ENCODE assay signal across 9 cellular contexts in the genomic region with DNA sequence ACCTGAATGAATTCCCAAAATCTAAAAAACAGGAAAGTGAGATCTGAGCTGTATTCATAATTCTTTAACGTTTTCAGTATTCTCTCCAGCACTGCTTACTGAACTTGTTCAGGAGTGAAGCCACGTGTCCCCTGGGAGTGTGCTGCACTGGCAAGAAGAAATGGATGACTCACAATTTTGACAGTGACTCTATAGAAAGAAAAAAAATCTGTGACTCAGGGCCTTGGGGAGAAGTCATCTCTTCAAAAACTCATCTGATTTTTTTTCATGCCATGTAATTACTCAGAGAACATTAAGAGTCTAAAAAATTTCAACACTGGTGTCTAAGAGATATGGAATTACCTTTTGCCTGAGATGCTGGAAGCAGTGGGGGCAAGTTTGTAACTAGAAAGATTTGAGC. TPM values are rescaled to one million over a fixed set of nuclear protein-coding genes. Genes with fewer than 3 reads are reported as not detected.
A peak's percentile ranks its signal among the peaks of the same experiment; 100 is the strongest.
DNase-seq lines count a peak whose midpoint lies in the region; ATAC-seq and TF ChIP-seq lines count a peak whose summit lies in the region.
"Had no signal": no experiment of that assay in that cellular context is flagged by ENCODE, and none has a peak within 500 bp of the region (broad histone marks: within the 10 kb centered on the region; RNA-seq: fewer than 3 reads in every experiment).

No MANE protein-coding gene starts in this region.

- H3K9ac ChIP-seq in GM23248: no peak overlapping the region

- no TSS peak for BruUV-seq in PC-9 (replicated peaks; lab: Mats Ljungman, UMichigan)

- intact Hi-C loops in PC-9 (cut with micrococcal nuclease; ENCODE audit: unreplicated experiment): no loop called here
- intact Hi-C loops in naive thymus-derived CD4-positive, alpha-beta T cell (cut with micrococcal nuclease): no loop called here

- no peaks in the 10 kb centered on the region for H3K36me3 ChIP-seq in GM23248 (ENCODE audit: low read depth)
- H3K36me3 ChIP-seq in PC-9 (ENCODE audit: low read depth): no peaks in the 10 kb centered on the region
- no peaks in the 10 kb centered on the region for H3K36me3 ChIP-seq in gastroesophageal sphincter
- no peaks in the 10 kb centered on the region for H3K36me3 ChIP-seq in naive thymus-derived CD4-positive, alpha-beta T cell (ENCODE audit: control insufficient read depth in 2 of 3, insufficient read depth in 3 of 3, low read length in 3 of 3)

- H2AFZ ChIP-seq in GM23248: no peak overlapping the region
- H2AFZ ChIP-seq in PC-9: no peak overlapping the region

- H3K79me2 ChIP-seq in GM23248 (ENCODE audit: insufficient read depth) (no peaks in the 10 kb centered on the region), PC-9 (ENCODE audit: low read depth) (no peaks in the 10 kb centered on the region)

- peak overlapping the region; percentile 61 for H3K4me2 ChIP-seq in GM23248 (ENCODE audit: unreplicated experiment)
- peak overlapping the region; percentile 36; the same call in 1 of the 2 replicates for H3K4me2 ChIP-seq in PC-9

- H3K4me1 Mint-ChIP-seq in activated T-cell treated with anti-CD3 and anti-CD28 coated beads, Interleukin-2, amount 50 U/mL, for 24 hours (ENCODE audit: low read depth): no peaks in the 10 kb centered on the region
- H3K4me1 Mint-ChIP-seq in naive thymus-derived CD4-positive, alpha-beta T cell: peaks cover 0 to 1% (median 0%) of the 10 kb centered on the region in 7 donors

- no peak overlapping the region for H3K4me3 Mint-ChIP-seq in activated T-cell treated with anti-CD3 and anti-CD28 coated beads, Interleukin-2, amount 50 U/mL, for 24 hours
- no peak overlapping the region for H3K4me3 Mint-ChIP-seq in naive thymus-derived CD4-positive, alpha-beta T cell
- H3K4me3 Mint-ChIP-seq: activated T-cell treated with anti-CD3 and anti-CD28 coated beads, Interleukin-2, amount 50 U/mL, for 4 hours had no signal

- 0% methylated on average over 2 of the region's 2 CpGs for WGBS in GM23248 (ENCODE audit: low coverage in 1 of 2, low lambda C conversion rate in 2 of 2, missing lambda C conversion rate in 2 of 2), 2 experiments
- WGBS in gastroesophageal sphincter (ENCODE audit: low coverage in 1 of 2), 2 donors: 0 to 40% methylated on average over 2 of the region's 2 CpGs

- H3K4me3 ChIP-seq in AG04449 (ENCODE audit: low read depth, low read length) (no peak overlapping the region), GM23248 (no peak overlapping the region), PC-9 (no peak overlapping the region), gastroesophageal sphincter (no peak overlapping the region), coronary artery (no peak overlapping the region)
- no peak overlapping the region for H3K4me3 ChIP-seq in naive thymus-derived CD4-positive, alpha-beta T cell (ENCODE audit: low read length)

- POLR2A ChIA-PET in AG04449 (lab: Yijun Ruan, JAX) (no interaction called here), PC-9 (lab: Charles Lee; ENCODE audit: unreplicated experiment) (no interaction called here)
- POLR2A ChIA-PET in naive thymus-derived CD4-positive, alpha-beta T cell (lab: Charles Lee): no interaction called here

- CTCF ChIA-PET in AG04449 (lab: Yijun Ruan, JAX): interaction anchor here (1.2 kb wide), 1 partner anchor 96 kb away, joined by 3 read pairs; no protein-coding TSS in a partner anchor
- CTCF ChIA-PET in PC-9 (lab: Charles Lee): no interaction called here
- CTCF ChIA-PET in naive thymus-derived CD4-positive, alpha-beta T cell (lab: Charles Lee): no interaction called here

- H3K36me3 Mint-ChIP-seq in activated T-cell treated with anti-CD3 and anti-CD28 coated beads, Interleukin-2, amount 50 U/mL, for 24 hours (ENCODE audit: low read depth): no peaks in the 10 kb centered on the region
- no peaks in the 10 kb centered on the region for H3K36me3 Mint-ChIP-seq in naive thymus-derived CD4-positive, alpha-beta T cell

- H3K9me3 Mint-ChIP-seq in activated T-cell treated with anti-CD3 and anti-CD28 coated beads, Interleukin-2, amount 50 U/mL, for 24 hours: no peaks in the 10 kb centered on the region
- H3K9me3 Mint-ChIP-seq in naive thymus-derived CD4-positive, alpha-beta T cell: peaks cover 0 to 4% (median 0%) of the 10 kb centered on the region in 11 donors
- H3K9me3 Mint-ChIP-seq: activated T-cell treated with anti-CD3 and anti-CD28 coated beads, Interleukin-2, amount 50 U/mL, for 4 hours had no signal

- H3K27ac Mint-ChIP-seq in activated T-cell treated with anti-CD3 and anti-CD28 coated beads, Interleukin-2, amount 50 U/mL, for 24 hours: no peak overlapping the region
- no peak overlapping the region for H3K27ac Mint-ChIP-seq in naive thymus-derived CD4-positive, alpha-beta T cell

- peak; percentile 57 for ATAC-seq in gastroesophageal sphincter
- ATAC-seq in GM21717 (IDR thresholded peaks at IDR 0.05; ENCODE audit: unreplicated experiment): no peak
- ATAC-seq in naive thymus-derived CD4-positive, alpha-beta T cell: no peak

- peaks cover 18% of the 10 kb centered on the region for H3K4me1 ChIP-seq in GM23248 (ENCODE audit: insufficient read depth)
- H3K4me1 ChIP-seq in PC-9 (replicated peaks; ENCODE audit: insufficient read depth): peaks cover 30% of the 10 kb centered on the region
- no peaks in the 10 kb centered on the region for H3K4me1 ChIP-seq in gastroesophageal sphincter
- no peaks in the 10 kb centered on the region for H3K4me1 ChIP-seq in naive thymus-derived CD4-positive, alpha-beta T cell (ENCODE audit: control insufficient read depth in 2 of 2, insufficient read depth in 2 of 2, low read length in 2 of 2)

- DNase-seq in AG04449 (ENCODE audit: low read depth, low spot score) (peak; percentile 65), GM23248 (peak; percentile 98), PC-9 (peak; percentile 48 to 92), coronary artery (ENCODE audit: low spot score) (no peak)
- no peak for DNase-seq in activated T-cell treated with anti-CD3 and anti-CD28 coated beads, Interleukin-2, amount 50 U/mL, for 24 hours
- DNase-seq in naive thymus-derived CD4-positive, alpha-beta T cell: no peak
- DNase-seq: activated T-cell treated with anti-CD3 and anti-CD28 coated beads, Interleukin-2, amount 50 U/mL, for 4 hours had no signal

- peaks cover 6% of the 10 kb centered on the region for H3F3A ChIP-seq in GM23248 (ENCODE audit: insufficient read depth)
- peaks cover 6% of the 10 kb centered on the region; the same call in 1 of the 2 replicates for H3F3A ChIP-seq in PC-9 (ENCODE audit: insufficient read depth, low read depth)

- TF ChIP-seq POLR2A in gastroesophageal sphincter (IDR thresholded peaks at IDR 0.05): no peak

- no peaks in the 10 kb centered on the region for H4K20me1 ChIP-seq in GM23248 (ENCODE audit: insufficient read depth)
- H4K20me1 ChIP-seq in PC-9 (ENCODE audit: insufficient read depth): no peaks in the 10 kb centered on the region

- TF ChIP-seq CTCF in AG04449 (IDR thresholded peaks at IDR 0.05; ENCODE audit: insufficient read depth, low read length, missing control alignments) (no peak), PC-9 (conservative IDR thresholded peaks at IDR 0.05) (no peak), gastroesophageal sphincter (IDR thresholded peaks at IDR 0.05) (no peak), coronary artery (IDR thresholded peaks at IDR 0.05) (no peak)

- H3K9me3 ChIP-seq in GM23248 (ENCODE audit: low read depth) (no peaks in the 10 kb centered on the region), PC-9 (ENCODE audit: insufficient read depth, low read depth) (no peaks in the 10 kb centered on the region), gastroesophageal sphincter (no peaks in the 10 kb centered on the region)
- no peaks in the 10 kb centered on the region for H3K9me3 ChIP-seq in naive thymus-derived CD4-positive, alpha-beta T cell (ENCODE audit: control insufficient read depth in 2 of 3, low read length in 3 of 3)

- peaks cover 53% of the 10 kb centered on the region for H3K27me3 Mint-ChIP-seq in activated T-cell treated with anti-CD3 and anti-CD28 coated beads, Interleukin-2, amount 50 U/mL, for 24 hours
- H3K27me3 Mint-ChIP-seq in naive thymus-derived CD4-positive, alpha-beta T cell: peaks cover 2 to 64% (median 31%) of the 10 kb centered on the region in 5 donors

- no peak for TF ChIP-seq EP300 in gastroesophageal sphincter (IDR thresholded peaks at IDR 0.05)

- H3K27ac ChIP-seq in GM23248: no peak overlapping the region
- no peak overlapping the region for H3K27ac ChIP-seq in PC-9
- H3K27ac ChIP-seq in gastroesophageal sphincter: no peak overlapping the region
- no peak overlapping the region for H3K27ac ChIP-seq in coronary artery
- H3K27ac ChIP-seq in naive thymus-derived CD4-positive, alpha-beta T cell (ENCODE audit: low read depth, low read length): no peak overlapping the region

- in situ Hi-C loops in GM23248 (cut with MboI): no loop called here

- H3K27me3 ChIP-seq in GM23248 (replicated peaks; ENCODE audit: insufficient read depth) (no peaks in the 10 kb centered on the region), PC-9 (ENCODE audit: insufficient read depth, low read depth) (no peaks in the 10 kb centered on the region), gastroesophageal sphincter (no peaks in the 10 kb centered on the region)
- no peaks in the 10 kb centered on the region for H3K27me3 ChIP-seq in naive thymus-derived CD4-positive, alpha-beta T cell (ENCODE audit: control insufficient read depth in 2 of 2, insufficient read depth in 2 of 2, low read length in 2 of 2)

- H3K9me2 ChIP-seq in GM23248 (ENCODE audit: insufficient read depth) (no peaks in the 10 kb centered on the region), PC-9 (ENCODE audit: insufficient read depth) (no peaks in the 10 kb centered on the region)

RNA-seq across cellular contexts. Expression of gene ANKEF1, which starts 39.7 kb away (rescaled TPM):
- 0.22 and 0.76 TPM in 2 replicates for total RNA-seq in GM23248 (2014; rRNA removed; shearing (Covaris generic))
- polyA plus RNA-seq in GM23248 (2016; fragmentation: Nextera tagmentation; extraction: Ambion mirVana): 0.06 TPM in 2 replicates
- 9.5 and 11.1 TPM in 2 replicates for total RNA-seq in PC-9 (2021)
- 1 to 10 TPM in 1 of 4 donors, under 1 TPM in 3; 0.47 to 1.3 (median 0.84) TPM for total RNA-seq in gastroesophageal sphincter
- 1 to 10 TPM; 1.5 to 6.7 (median 2.9) TPM for total RNA-seq in naive thymus-derived CD4-positive, alpha-beta T cell
- polyA plus RNA-seq in naive thymus-derived CD4-positive, alpha-beta T cell: 1 to 10 TPM; 6.9 to 8.9 TPM

Comparison
In these comparisons a context has a peak if more than half of its experiments do, and no peak if none do; other contexts are left out.
1. DNase-seq: peak in AG04449 (single experiment), GM23248 (single experiment) and PC-9 (2 of 2); none in activated T-cell treated with anti-CD3 and anti-CD28 coated beads, Interleukin-2, amount 50 U/mL, for 24 hours (single experiment), coronary artery (single experiment) and naive thymus-derived CD4-positive, alpha-beta T cell (0 of 9).